In the genomic region with DNA sequence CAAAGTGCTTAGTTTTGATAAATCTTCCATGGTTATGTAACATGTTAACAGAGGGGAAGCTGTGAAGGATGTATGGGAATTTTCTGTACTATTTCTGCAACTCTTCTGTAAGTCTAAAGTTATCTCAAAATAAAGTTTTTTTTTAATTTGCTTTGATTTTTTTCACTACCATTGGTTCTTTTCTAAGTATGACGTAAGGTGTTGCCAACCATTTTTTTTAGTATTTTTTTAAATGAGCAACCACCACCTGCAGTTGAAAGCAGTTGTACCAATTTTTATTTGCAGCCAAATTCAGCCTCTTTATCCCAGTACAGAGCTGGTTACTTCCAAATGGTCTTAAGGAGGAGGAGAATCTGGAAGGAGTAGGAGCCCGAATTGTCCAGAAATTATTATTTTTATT, we compare ENCODE assay signal across 1 cellular context.
TF ChIP-seq lines count a peak whose summit lies in the region.

No MANE protein-coding gene starts in this region.

TF ChIP-seq in SK-N-SH treated with all-trans-retinoic acid at 6 μM for 48 hours, 23 proteins besides CTCF, POLR2A, EP300 and RAD21 (continued from another document):
- TF ChIP-seq POU6F1 (CRISPR knock-in tag; IDR thresholded peaks at IDR 0.05; ENCODE audit: borderline replicate concordance, low read depth) (no peak), BACH2 (CRISPR knock-in tag; IDR thresholded peaks at IDR 0.05; ENCODE audit: borderline replicate concordance) (no peak), TSHZ2 (CRISPR knock-in tag; IDR thresholded peaks at IDR 0.05) (no peak), TCF4 (CRISPR knock-in tag; IDR thresholded peaks at IDR 0.05; ENCODE audit: borderline replicate concordance) (no peak), ZNF70 (CRISPR knock-in tag; IDR thresholded peaks at IDR 0.05) (no peak), ESRRG (CRISPR knock-in tag; IDR thresholded peaks at IDR 0.05) (no peak), ZNF565 (CRISPR knock-in tag; conservative IDR thresholded peaks at IDR 0.05; ENCODE audit: low read depth) (no peak), GLIS3 (CRISPR knock-in tag; IDR thresholded peaks at IDR 0.05) (no peak), CSDC2 (CRISPR knock-in tag; IDR thresholded peaks at IDR 0.05) (no peak)
- TF ChIP-seq, protein P1, sequence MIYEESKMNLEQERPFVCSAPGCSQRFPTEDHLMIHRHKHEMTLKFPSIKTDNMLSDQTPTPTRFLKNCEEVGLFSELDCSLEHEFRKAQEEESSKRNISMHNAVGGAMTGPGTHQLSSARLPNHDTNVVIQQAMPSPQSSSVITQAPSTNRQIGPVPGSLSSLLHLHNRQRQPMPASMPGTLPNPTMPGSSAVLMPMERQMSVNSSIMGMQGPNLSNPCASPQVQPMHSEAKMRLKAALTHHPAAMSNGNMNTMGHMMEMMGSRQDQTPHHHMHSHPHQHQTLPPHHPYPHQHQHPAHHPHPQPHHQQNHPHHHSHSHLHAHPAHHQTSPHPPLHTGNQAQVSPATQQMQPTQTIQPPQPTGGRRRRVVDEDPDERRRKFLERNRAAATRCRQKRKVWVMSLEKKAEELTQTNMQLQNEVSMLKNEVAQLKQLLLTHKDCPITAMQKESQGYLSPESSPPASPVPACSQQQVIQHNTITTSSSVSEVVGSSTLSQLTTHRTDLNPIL (CRISPR knock-in tag; IDR thresholded peaks at IDR 0.05; ENCODE audit: low read depth), result no peak
